In the genomic region with DNA sequence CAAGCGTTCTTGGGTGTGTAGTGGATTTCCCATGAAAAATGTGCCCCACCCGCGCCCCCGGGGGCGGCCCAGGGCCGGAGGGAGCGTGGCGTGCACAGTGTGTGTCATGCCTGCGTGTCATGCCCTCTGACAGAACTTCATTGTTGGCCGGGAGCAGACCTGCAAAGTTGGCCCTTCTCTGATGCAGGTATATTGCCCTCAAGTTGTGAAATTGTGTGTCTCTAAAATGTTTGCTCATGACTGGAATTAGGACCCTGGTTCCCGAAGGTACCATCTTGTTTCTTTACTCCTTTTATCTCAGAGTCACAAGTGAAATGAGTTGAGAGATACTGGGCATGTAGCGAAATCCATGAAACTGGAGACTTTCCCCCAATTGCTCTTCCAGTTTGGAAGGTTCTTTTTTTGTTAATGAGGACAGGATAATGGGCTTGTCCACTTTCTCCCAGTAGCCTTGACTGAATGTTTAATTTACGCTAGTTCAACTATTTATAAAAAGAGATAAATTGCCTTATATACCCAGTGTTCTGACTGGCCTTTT, we compare ENCODE assay signal across 8 cellular contexts. TPM values are rescaled to one million over a fixed set of nuclear protein-coding genes. Genes with fewer than 3 reads are reported as not detected.
DNase-seq lines count a peak whose midpoint lies in the region; ATAC-seq and TF ChIP-seq lines count a peak whose summit lies in the region.

No MANE protein-coding gene starts in this region.

- H3K4me3 Mint-ChIP-seq in Calu3 (ENCODE audit: low read depth, unreplicated experiment) = peak overlapping the region; percentile 98

- H3K4me1 ChIP-seq in adipocyte (ENCODE audit: control insufficient read depth, insufficient read depth, low read length) (peaks cover 34% of the 10 kb centered on the region), iPS DF 6.9 (ENCODE audit: control insufficient read depth, insufficient read depth, low read length) (no peaks in the 10 kb centered on the region; the same call in 1 of the 2 replicates), skeletal muscle tissue (ENCODE audit: control insufficient read depth in 3 of 3, insufficient read depth in 3 of 3, low read length in 3 of 3) (peaks cover 5 to 15% (median 8%) of the 10 kb centered on the region in 3 donors)

- H3K27ac Mint-ChIP-seq in Calu3 (ENCODE audit: unreplicated experiment) = peak overlapping the region; percentile 95

- H3K27me3 Mint-ChIP-seq in Calu3 (ENCODE audit: unreplicated experiment) = no peaks in the 10 kb centered on the region

- H3K27ac ChIP-seq in iPS DF 6.9 (ENCODE audit: low read length) (no peak overlapping the region), skeletal muscle tissue (ENCODE audit: low read depth, low read length) (peak overlapping the region; percentile 88)

- H3K9me3 Mint-ChIP-seq in Calu3 (ENCODE audit: low read depth, unreplicated experiment) = no peaks in the 10 kb centered on the region

- H3K9me3 ChIP-seq in adipocyte (ENCODE audit: control insufficient read depth, low read length) = no peaks in the 10 kb centered on the region
- H3K9me3 ChIP-seq in iPS DF 6.9 (ENCODE audit: control insufficient read depth, insufficient read depth, low read length) = no peaks in the 10 kb centered on the region
- H3K9me3 ChIP-seq in skeletal muscle tissue (ENCODE audit: control insufficient read depth in 3 of 3, low read length in 3 of 3) = no peaks in the 10 kb centered on the region

- ATAC-seq in HG02759 (IDR thresholded peaks at IDR 0.05; ENCODE audit: unreplicated experiment) (peak; percentile 27), HG03521 (IDR thresholded peaks at IDR 0.05; ENCODE audit: unreplicated experiment) (no peak)

- DNase-seq in Calu3 (peak; percentile 56), RPMI7951 (ENCODE audit: low read depth) (peak; percentile 46), adipocyte (ENCODE audit: low read depth) (peak; percentile 73), iPS DF 6.9 (ENCODE audit: low read depth, low spot score) (no peak), NCI-H774 (lab: John Stamatoyannopoulos, UW) (no peak)

- H3K9ac ChIP-seq in adipocyte (ENCODE audit: low read length) (peak overlapping the region; percentile 93), skeletal muscle tissue (ENCODE audit: low read depth in 1 of 3, low read length in 3 of 3) (peak overlapping the region; percentile 78 to 94 (median 83))

- intact Hi-C loops in Calu3 (cut with micrococcal nuclease; ENCODE audit: unreplicated experiment) = loop anchor here (5.0 kb wide), 1 partner anchor 35 kb away; no protein-coding TSS in a partner anchor

- no peaks in the 10 kb centered on the region for H3K36me3 ChIP-seq in adipocyte (ENCODE audit: control insufficient read depth, insufficient read depth, low read length, severe bottlenecking)
- H3K36me3 ChIP-seq in iPS DF 6.9 (ENCODE audit: control insufficient read depth, insufficient read depth, low read length) = no peaks in the 10 kb centered on the region
- H3K36me3 ChIP-seq in skeletal muscle tissue (ENCODE audit: control insufficient read depth in 3 of 3, insufficient read depth in 3 of 3, low read length in 3 of 3) = no peaks in the 10 kb centered on the region

- peaks cover 27% of the 10 kb centered on the region for H3K4me1 Mint-ChIP-seq in Calu3 (ENCODE audit: low read depth, unreplicated experiment)

- H3K27me3 ChIP-seq in adipocyte (replicated peaks; ENCODE audit: control insufficient read depth, insufficient read depth, low read length) (no peaks in the 10 kb centered on the region), iPS DF 6.9 (ENCODE audit: control insufficient read depth, insufficient read depth, low read length) (no peaks in the 10 kb centered on the region), skeletal muscle tissue (ENCODE audit: control insufficient read depth in 3 of 3, insufficient read depth in 3 of 3, low read length in 3 of 3) (no peaks in the 10 kb centered on the region)

- CTCF ChIA-PET in Calu3 (lab: Charles Lee) = interaction anchor here (1.0 to 2.4 kb wide), 2 partner anchors 13 to 90 kb away, joined by 3 to 7 read pairs; no protein-coding TSS in a partner anchor

- no CpG with 5 or more reads among the region's 13 CpGs for WGBS in iPS DF 6.9 (ENCODE audit: insufficient coverage, insufficient read length)

- H3K36me3 Mint-ChIP-seq in Calu3 (ENCODE audit: insufficient read depth, unreplicated experiment) = peaks cover 23% of the 10 kb centered on the region

- TF ChIP-seq CTCF in Calu3 (IDR thresholded peaks at IDR 0.05; ENCODE audit: unreplicated experiment) = no peak

- H3K4me3 ChIP-seq in adipocyte (ENCODE audit: low read length) = peak overlapping the region; percentile 90
- peak overlapping the region; percentile 53 for H3K4me3 ChIP-seq in iPS DF 6.9 (ENCODE audit: low read length)
- peak overlapping the region; percentile 92 to 96 (median 95) for H3K4me3 ChIP-seq in skeletal muscle tissue (ENCODE audit: low read length in 3 of 3)

- TSS peak; percentile 60 for BruUV-seq in Calu3 (replicated peaks; lab: Mats Ljungman, UMichigan)

RNA-seq across cellular contexts. Expression of a gene that starts 26.2 kb away (rescaled TPM):
- 62.5 and 66.6 TPM in 2 replicates for total RNA-seq in Calu3 (2022)
- 63.5 and 64.6 TPM in 2 replicates for total RNA-seq in RPMI7951 (2014; rRNA removed; shearing (Covaris generic))
- 28.2 TPM for total RNA-seq in skeletal muscle tissue

RNA-seq across cellular contexts. Expression of a gene that starts 26.6 kb away (rescaled TPM):
- 52.2 and 52.6 TPM in 2 replicates for total RNA-seq in Calu3 (2022)
- total RNA-seq in RPMI7951 (2014; rRNA removed; shearing (Covaris generic)) = 26.4 and 29.2 TPM in 2 replicates
- total RNA-seq in skeletal muscle tissue = 22.4 TPM

Comparison
In these comparisons a context has a peak if more than half of its experiments do, and no peak if none do; other contexts are left out.
1. DNase-seq: peak in Calu3 (single experiment), RPMI7951 (single experiment) and adipocyte (single experiment); none in iPS DF 6.9 (single experiment) and NCI-H774 (single experiment).
2. Peak in every context shown above with its lines, with median percentiles within 50 percentile points of each other: H3K4me3 ChIP-seq.